In genomic region chr7:64504581-64505120, GRCh38 we compare ENCODE assay signal across 23 cellular contexts. TPM values are rescaled to one million over a fixed set of nuclear protein-coding genes. Genes with fewer than 3 reads are reported as not detected.
DNase-seq lines count a peak whose midpoint lies in the region; ATAC-seq and TF ChIP-seq lines count a peak whose summit lies in the region.
"Had no signal": no experiment of that assay in that cellular context is flagged by ENCODE, and none has a peak within 500 bp of the region (broad histone marks: within the 10 kb centered on the region; RNA-seq: fewer than 3 reads in every experiment).

No MANE protein-coding gene starts in this region.

- H3K23ac ChIP-seq in trophoblast cell (ENCODE audit: low read length): no peak overlapping the region

- intact Hi-C loops in gastrocnemius medialis (cut with DNase I; ENCODE audit: low total_unique reads): no loop called here

- no CpG with 5 or more reads among the region's 3 CpGs for WGBS in trophoblast cell (ENCODE audit: extremely low coverage, insufficient coverage, insufficient read length)

- H3K9me3 ChIP-seq in MG63 (peaks cover 2% of the 10 kb centered on the region; the same call in 1 of the 2 replicates), gastrocnemius medialis (peaks cover 0 to 4% (median 0%) of the 10 kb centered on the region in 3 donors), trophoblast cell (ENCODE audit: insufficient read depth, low read depth, low read length) (peaks cover 5% of the 10 kb centered on the region)

- H3K79me2 ChIP-seq in trophoblast cell (ENCODE audit: control insufficient read depth, insufficient read depth, low read length, poor library complexity): no peaks in the 10 kb centered on the region

- no peak overlapping the region for H2AFZ ChIP-seq in trophoblast cell (ENCODE audit: insufficient read depth, low read length, poor library complexity)
- H2AFZ ChIP-seq: GM23248 had no signal

- no peaks in the 10 kb centered on the region for H3K4me1 ChIP-seq in gastrocnemius medialis
- H3K4me1 ChIP-seq in trophoblast cell (ENCODE audit: control insufficient read depth in 1 of 2, insufficient read depth in 2 of 2, low read length in 2 of 2): no peaks in the 10 kb centered on the region
- H3K4me1 ChIP-seq: BLaER1 had no signal

- H3K36me3 ChIP-seq in MG63 (peaks cover 13% of the 10 kb centered on the region; the same call in 1 of the 2 replicates), gastrocnemius medialis (peaks cover 0 to 8% of the 10 kb centered on the region in 2 donors), trophoblast cell (ENCODE audit: control insufficient read depth in 1 of 2, insufficient read depth in 2 of 2, low read length in 2 of 2) (peaks cover 0 to 1% of the 10 kb centered on the region in 2 experiments)

- no peak overlapping the region for H3K14ac ChIP-seq in trophoblast cell (ENCODE audit: low read length)

- H3K4me3 ChIP-seq in MG63 (no peak overlapping the region), gastrocnemius medialis (no peak overlapping the region), trophoblast cell (ENCODE audit: low read depth, low read length) (no peak overlapping the region)
- H3K4me3 ChIP-seq: BLaER1, GM23248 had no signal

- no peak overlapping the region for H3K4ac ChIP-seq in trophoblast cell (ENCODE audit: low read depth, low read length)

- no peak overlapping the region for H2BK12ac ChIP-seq in trophoblast cell (ENCODE audit: low read length)

- no peak overlapping the region for H3K9ac ChIP-seq in trophoblast cell (ENCODE audit: low read length)
- H3K9ac ChIP-seq: BLaER1, GM23248 had no signal

- no peak overlapping the region for H2BK5ac ChIP-seq in trophoblast cell (ENCODE audit: low read depth, low read length, poor library complexity)

- no peak overlapping the region for H4K8ac ChIP-seq in trophoblast cell (ENCODE audit: low read depth, low read length)

- no peaks in the 10 kb centered on the region for H3K79me1 ChIP-seq in trophoblast cell (ENCODE audit: low read length)

- DNase-seq in DMS 273 (lab: John Stamatoyannopoulos, UW; ENCODE audit: unreplicated experiment): peak; percentile 76
- peak; percentile 11 for DNase-seq in MG63
- DNase-seq in NCI-H446 treated with DMSO at 0.1 percent for 48 hours (lab: John Stamatoyannopoulos, UW): peak; percentile 50
- no peak for DNase-seq in gastrocnemius medialis
- DNase-seq in trophoblast cell: no peak
- DNase-seq in activated CD8-positive, alpha-beta memory T cell treated with anti-CD3 and anti-CD28 coated beads, Interleukin-2, amount 50 U/mL, for 4 hours: no peak
- DNase-seq in NCI-H2227 (lab: John Stamatoyannopoulos, UW; ENCODE audit: unreplicated experiment): no peak
- DNase-seq: CD4-positive, CD25-positive, alpha-beta regulatory T cell; DMS79 treated with DMSO at 0.1 percent for 48 hours; GF-D8; GM23248; H7; Karpas-422; NCI-H1092; NCI-H1417 treated with DMSO at 0.1 percent for 48 hours; NCI-H187; NCI-H2081 treated with DMSO at 0.1 percent for 48 hours; NCI-H2171 treated with DMSO at 0.1 percent for 48 hours; NCI-H526; T-cell had no signal

- no peak overlapping the region for H4K12ac ChIP-seq in trophoblast cell (ENCODE audit: low read depth, low read length)

- H2AK5ac ChIP-seq in trophoblast cell (ENCODE audit: low read length): no peak overlapping the region

- no peak for TF ChIP-seq CTCF in gastrocnemius medialis (IDR thresholded peaks at IDR 0.05 in 4 of 5, conservative IDR thresholded peaks at IDR 0.05 in 1 of 5)

- no peak overlapping the region for H4K91ac ChIP-seq in trophoblast cell (ENCODE audit: low read depth, low read length)

- TF ChIP-seq POLR2A in gastrocnemius medialis (IDR thresholded peaks at IDR 0.05): no peak

- no peak overlapping the region for H3K27ac ChIP-seq in gastrocnemius medialis
- H3K27ac ChIP-seq in trophoblast cell (ENCODE audit: low read depth, low read length): no peak overlapping the region
- H3K27ac ChIP-seq: BLaER1, GM23248 had no signal

- no peak overlapping the region for H3K18ac ChIP-seq in trophoblast cell (ENCODE audit: low read length)

- ATAC-seq in SK-N-SH treated with all-trans-retinoic acid at 6 μM for 48 hours (no peak), gastrocnemius medialis (no peak)
- ATAC-seq: HepG2, T-cell had no signal

- in situ Hi-C loops in gastrocnemius medialis (cut with MboI; ENCODE audit: low sequenced_read_pairs in 4 of 4): no loop called here

- H3K27me3 ChIP-seq in MG63 (no peaks in the 10 kb centered on the region), gastrocnemius medialis (no peaks in the 10 kb centered on the region), trophoblast cell (ENCODE audit: insufficient read depth, low read length) (no peaks in the 10 kb centered on the region)
- H3K27me3 ChIP-seq: BLaER1 had no signal

- no peak overlapping the region for H2BK120ac ChIP-seq in trophoblast cell (ENCODE audit: insufficient read depth, low read length, poor library complexity)

- no peak overlapping the region for H3K4me2 ChIP-seq in trophoblast cell (ENCODE audit: low read length)
- H3K4me2 ChIP-seq: BLaER1 had no signal

TF ChIP-seq in SK-N-SH treated with all-trans-retinoic acid at 6 μM for 48 hours, 23 proteins besides CTCF, POLR2A, EP300 and RAD21:
- TF ChIP-seq ZFP30 (CRISPR knock-in tag; IDR thresholded peaks at IDR 0.05) (no peak), TCF4 (CRISPR knock-in tag; IDR thresholded peaks at IDR 0.05; ENCODE audit: borderline replicate concordance) (peak; percentile 47; the same call in 1 of the 2 replicates)
- TF ChIP-seq, protein P1, sequence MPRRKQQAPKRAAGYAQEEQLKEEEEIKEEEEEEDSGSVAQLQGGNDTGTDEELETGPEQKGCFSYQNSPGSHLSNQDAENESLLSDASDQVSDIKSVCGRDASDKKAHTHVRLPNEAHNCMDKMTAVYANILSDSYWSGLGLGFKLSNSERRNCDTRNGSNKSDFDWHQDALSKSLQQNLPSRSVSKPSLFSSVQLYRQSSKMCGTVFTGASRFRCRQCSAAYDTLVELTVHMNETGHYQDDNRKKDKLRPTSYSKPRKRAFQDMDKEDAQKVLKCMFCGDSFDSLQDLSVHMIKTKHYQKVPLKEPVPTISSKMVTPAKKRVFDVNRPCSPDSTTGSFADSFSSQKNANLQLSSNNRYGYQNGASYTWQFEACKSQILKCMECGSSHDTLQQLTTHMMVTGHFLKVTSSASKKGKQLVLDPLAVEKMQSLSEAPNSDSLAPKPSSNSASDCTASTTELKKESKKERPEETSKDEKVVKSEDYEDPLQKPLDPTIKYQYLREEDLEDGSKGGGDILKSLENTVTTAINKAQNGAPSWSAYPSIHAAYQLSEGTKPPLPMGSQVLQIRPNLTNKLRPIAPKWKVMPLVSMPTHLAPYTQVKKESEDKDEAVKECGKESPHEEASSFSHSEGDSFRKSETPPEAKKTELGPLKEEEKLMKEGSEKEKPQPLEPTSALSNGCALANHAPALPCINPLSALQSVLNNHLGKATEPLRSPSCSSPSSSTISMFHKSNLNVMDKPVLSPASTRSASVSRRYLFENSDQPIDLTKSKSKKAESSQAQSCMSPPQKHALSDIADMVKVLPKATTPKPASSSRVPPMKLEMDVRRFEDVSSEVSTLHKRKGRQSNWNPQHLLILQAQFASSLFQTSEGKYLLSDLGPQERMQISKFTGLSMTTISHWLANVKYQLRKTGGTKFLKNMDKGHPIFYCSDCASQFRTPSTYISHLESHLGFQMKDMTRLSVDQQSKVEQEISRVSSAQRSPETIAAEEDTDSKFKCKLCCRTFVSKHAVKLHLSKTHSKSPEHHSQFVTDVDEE (CRISPR knock-in tag; IDR thresholded peaks at IDR 0.05): 0 out of 2 replicates have a peak, but pooled peaks have one; percentile 22
TF ChIP-seq in SK-N-SH treated with all-trans-retinoic acid at 6 μM for 48 hours: peak in this region for 2.

RNA-seq across cellular contexts. Expression of gene ZNF680, which starts 58.2 kb away (rescaled TPM):
- total RNA-seq in MG63 (2014; rRNA removed; shearing (Covaris generic); ENCODE audit: low replicate concordance): 5.5 and 15.7 TPM in 2 replicates
- total RNA-seq in gastrocnemius medialis: 10 to 100 TPM; 10.0 to 34.3 (median 14.2) TPM
- polyA plus RNA-seq in trophoblast cell (2013): 1.3 and 1.4 TPM in 2 replicates
- total RNA-seq: H7 had no signal

Comparison
In these comparisons a context has a peak if more than half of its experiments do, and no peak if none do; other contexts are left out.
1. DNase-seq: peak in DMS 273 (single experiment), MG63 (single experiment) and NCI-H446 treated with DMSO at 0.1 percent for 48 hours (single experiment); none in gastrocnemius medialis (0 of 2), trophoblast cell (0 of 2), activated CD8-positive, alpha-beta memory T cell treated with anti-CD3 and anti-CD28 coated beads, Interleukin-2, amount 50 U/mL, for 4 hours (single experiment) and NCI-H2227 (single experiment).